1 cellular context compared by ENCODE assay signal in genomic region chr2:43218221-43218549, GRCh38.
TF ChIP-seq lines count a peak whose summit lies in the region.

No MANE protein-coding gene starts in this region.

TF ChIP-seq in liver, 16 proteins besides CTCF, POLR2A, EP300 and RAD21 (continued from another document):
- TF ChIP-seq MAX (IDR thresholded peaks at IDR 0.05) (no peak), YY1 (IDR thresholded peaks at IDR 0.05) (no peak), GABPA (IDR thresholded peaks at IDR 0.05 in 1 of 2, conservative IDR thresholded peaks at IDR 0.05 in 1 of 2) (no peak), TAF1 (conservative IDR thresholded peaks at IDR 0.05) (no peak), FOXA2 (IDR thresholded peaks at IDR 0.05) (no peak), SP1 (IDR thresholded peaks at IDR 0.05) (peak; percentile 2)
